In genomic region chr18:25350561-25351201, GRCh38 we compare ENCODE assay signal across 8 cellular contexts. TPM values are rescaled to one million over a fixed set of nuclear protein-coding genes. Genes with fewer than 3 reads are reported as not detected.
DNase-seq lines count a peak whose midpoint lies in the region; ATAC-seq and TF ChIP-seq lines count a peak whose summit lies in the region.

No MANE protein-coding gene starts in this region.

- peak overlapping the region; percentile 87 for H3K4me3 Mint-ChIP-seq in natural killer cell treated with Interleukin-12 subunit alpha and Interleukin-12 subunit beta and Interleukin-15 and Interleukin-18, amount 100 ng/mL, for 72 hours

- ATAC-seq in HG03066 (IDR thresholded peaks at IDR 0.05; ENCODE audit: low read depth, unreplicated experiment): peak; percentile 38
- ATAC-seq in natural killer cell treated with Interleukin-12 subunit alpha and Interleukin-12 subunit beta and Interleukin-15 and Interleukin-18, amount 100 ng/mL, for 72 hours: peak in 1 of 2 donors; percentile 17
- ATAC-seq in activated CD4-positive, CD25-positive, alpha-beta regulatory T cell treated with anti-CD3 and anti-CD28 coated beads, Interleukin-2, amount 50 U/mL, for 24 hours: no peak

- H3K27ac Mint-ChIP-seq in natural killer cell treated with Interleukin-12 subunit alpha and Interleukin-12 subunit beta and Interleukin-15 and Interleukin-18, amount 100 ng/mL, for 72 hours: no peak overlapping the region

- DNase-seq in NCI-H510A (lab: John Stamatoyannopoulos, UW) (peak; percentile 15), NCI-H510A treated with DMSO at 0.1 percent for 48 hours (lab: John Stamatoyannopoulos, UW) (no peak), fibroblast of villous mesenchyme (ENCODE audit: low read depth) (peak; percentile 54)
- DNase-seq in activated CD8-positive, alpha-beta memory T cell treated with anti-CD3 and anti-CD28 coated beads for 24 hours: peak; percentile 59
- DNase-seq in natural killer cell treated with Interleukin-12 subunit alpha and Interleukin-12 subunit beta and Interleukin-15 and Interleukin-18, amount 100 ng/mL, for 72 hours (ENCODE audit: low spot score): no peak
- no peak for DNase-seq in central memory CD4-positive, alpha-beta T cell

- H3K4me1 Mint-ChIP-seq in natural killer cell treated with Interleukin-12 subunit alpha and Interleukin-12 subunit beta and Interleukin-15 and Interleukin-18, amount 100 ng/mL, for 72 hours (ENCODE audit: low read depth in 2 of 2): peaks cover 4 to 8% of the 10 kb centered on the region in 2 donors

- peak overlapping the region; percentile 72 for H3K4me3 ChIP-seq in fibroblast of villous mesenchyme (ENCODE audit: low read depth, low read length)

- no peaks in the 10 kb centered on the region for H3K9me3 Mint-ChIP-seq in natural killer cell treated with Interleukin-12 subunit alpha and Interleukin-12 subunit beta and Interleukin-15 and Interleukin-18, amount 100 ng/mL, for 72 hours

- TF ChIP-seq CTCF in fibroblast of villous mesenchyme (IDR thresholded peaks at IDR 0.05; ENCODE audit: insufficient read depth, low read depth, low read length): no peak

- peaks cover 22 to 37% of the 10 kb centered on the region in 2 donors for H3K27me3 Mint-ChIP-seq in natural killer cell treated with Interleukin-12 subunit alpha and Interleukin-12 subunit beta and Interleukin-15 and Interleukin-18, amount 100 ng/mL, for 72 hours

- H3K36me3 Mint-ChIP-seq in natural killer cell treated with Interleukin-12 subunit alpha and Interleukin-12 subunit beta and Interleukin-15 and Interleukin-18, amount 100 ng/mL, for 72 hours: no peaks in the 10 kb centered on the region

RNA-seq across cellular contexts. Expression of gene ZNF521, which starts 1.3 kb away (rescaled TPM):
- 4.7 and 11.3 TPM in 2 replicates for total RNA-seq in fibroblast of villous mesenchyme
- 1 to 10 TPM in 1 of 2 donors, not detected in 1; 1.8 TPM for total RNA-seq in natural killer cell treated with Interleukin-12 subunit alpha and Interleukin-12 subunit beta and Interleukin-15 and Interleukin-18, amount 100 ng/mL, for 72 hours

Comparison
In these comparisons a context has a peak if more than half of its experiments do, and no peak if none do; other contexts are left out.
1. DNase-seq: peak in NCI-H510A (single experiment), activated CD8-positive, alpha-beta memory T cell treated with anti-CD3 and anti-CD28 coated beads for 24 hours (single experiment) and fibroblast of villous mesenchyme (single experiment); none in NCI-H510A treated with DMSO at 0.1 percent for 48 hours (single experiment), natural killer cell treated with Interleukin-12 subunit alpha and Interleukin-12 subunit beta and Interleukin-15 and Interleukin-18, amount 100 ng/mL, for 72 hours (single experiment) and central memory CD4-positive, alpha-beta T cell (single experiment).